In genomic region chr1:221726331-221726692, GRCh38 we compare ENCODE assay signal across 7 cellular contexts. TPM values are rescaled to one million over a fixed set of nuclear protein-coding genes. Genes with fewer than 3 reads are reported as not detected.
DNase-seq lines count a peak whose midpoint lies in the region; ATAC-seq and TF ChIP-seq lines count a peak whose summit lies in the region.

No MANE protein-coding gene starts in this region.

- H3K27ac ChIP-seq in gastrocnemius medialis, result peak overlapping the region; percentile 56 to 78 (median 64)

- no peaks in the 10 kb centered on the region for H3K9me3 ChIP-seq in gastrocnemius medialis

- no peaks in the 10 kb centered on the region for H3K27me3 Mint-ChIP-seq in T-helper 2 cell treated with Interferon-gamma antibody and Interleukin-4, amounts not matched to agents 5 μg/mL and 100 μg/mL, for 36 hours (ENCODE audit: low read depth)

- no peak for TF ChIP-seq POLR2A in gastrocnemius medialis (IDR thresholded peaks at IDR 0.05)

- ATAC-seq in GM18907 (IDR thresholded peaks at IDR 0.05; ENCODE audit: unreplicated experiment) (peak; percentile 70), HG02642 (IDR thresholded peaks at IDR 0.05; ENCODE audit: poor library complexity, unreplicated experiment) (peak; percentile 54), gastrocnemius medialis (no peak)

- no peak for DNase-seq in T-helper 2 cell treated with Interferon-gamma antibody and Interleukin-4, amounts not matched to agents 5 μg/mL and 100 μg/mL, for 36 hours (ENCODE audit: low spot score)
- DNase-seq in gastrocnemius medialis (no peak), NCI-H345 (lab: John Stamatoyannopoulos, UW) (no peak), DMS53 (lab: John Stamatoyannopoulos, UW) (no peak), AML-193 (lab: John Stamatoyannopoulos, UW) (no peak)

- TF ChIP-seq CTCF in gastrocnemius medialis (IDR thresholded peaks at IDR 0.05 in 4 of 5, conservative IDR thresholded peaks at IDR 0.05 in 1 of 5), result no peak

- in situ Hi-C loops in gastrocnemius medialis (cut with MboI; ENCODE audit: low sequenced_read_pairs in 4 of 4), result loop anchor here (25.0 kb wide), 3 partner anchors 164 to 911 kb away; no protein-coding TSS in a partner anchor

- H3K4me3 Mint-ChIP-seq in T-helper 2 cell treated with Interferon-gamma antibody and Interleukin-4, amounts not matched to agents 5 μg/mL and 100 μg/mL, for 36 hours, result peak overlapping the region; percentile 74

- peaks cover 60% of the 10 kb centered on the region for H3K36me3 Mint-ChIP-seq in T-helper 2 cell treated with Interferon-gamma antibody and Interleukin-4, amounts not matched to agents 5 μg/mL and 100 μg/mL, for 36 hours (ENCODE audit: low read depth)

- H3K27ac Mint-ChIP-seq in T-helper 2 cell treated with Interferon-gamma antibody and Interleukin-4, amounts not matched to agents 5 μg/mL and 100 μg/mL, for 36 hours, result peak overlapping the region; percentile 93

- intact Hi-C loops in gastrocnemius medialis (cut with DNase I; ENCODE audit: low total_unique reads), result no loop called here

- H3K36me3 ChIP-seq in gastrocnemius medialis, result no peaks in the 10 kb centered on the region

- H3K9me3 Mint-ChIP-seq in T-helper 2 cell treated with Interferon-gamma antibody and Interleukin-4, amounts not matched to agents 5 μg/mL and 100 μg/mL, for 36 hours, result peaks cover 23% of the 10 kb centered on the region

- no peak overlapping the region for H3K4me3 ChIP-seq in gastrocnemius medialis

- no peaks in the 10 kb centered on the region for H3K27me3 ChIP-seq in gastrocnemius medialis

- H3K4me1 Mint-ChIP-seq in T-helper 2 cell treated with Interferon-gamma antibody and Interleukin-4, amounts not matched to agents 5 μg/mL and 100 μg/mL, for 36 hours (ENCODE audit: low read depth), result peaks cover 74% of the 10 kb centered on the region

- peaks cover 66 to 84% of the 10 kb centered on the region in 2 donors for H3K4me1 ChIP-seq in gastrocnemius medialis

RNA-seq across cellular contexts. Expression of gene DUSP10, which starts 15.6 kb away (rescaled TPM):
- 1 to 10 TPM; 2.9 to 7.0 (median 5.9) TPM for total RNA-seq in gastrocnemius medialis

Comparison
In these comparisons a context has a peak if more than half of its experiments do, and no peak if none do; other contexts are left out.
1. ATAC-seq: peak in GM18907 (single experiment) and HG02642 (single experiment); none in gastrocnemius medialis (0 of 2).